18 cellular contexts compared by ENCODE assay signal in the genomic region with DNA sequence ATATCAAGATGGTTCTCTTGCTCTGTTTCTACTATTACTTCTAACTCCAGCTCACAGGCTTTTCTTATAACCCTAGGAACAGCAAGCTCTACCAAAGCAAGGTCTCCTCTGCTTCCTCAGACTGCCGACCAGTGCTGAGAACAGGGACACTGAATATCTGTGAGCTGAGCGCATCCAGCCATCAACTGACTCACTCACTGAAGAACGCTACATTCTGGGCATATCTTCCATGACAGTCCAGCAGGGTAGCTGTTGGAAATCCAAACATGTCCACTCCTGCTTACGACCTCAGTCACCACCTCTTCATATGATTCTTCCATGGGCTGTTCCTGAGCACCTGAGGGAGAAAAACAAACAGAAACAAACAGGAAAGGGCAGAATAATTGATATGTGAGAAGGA. TPM values are rescaled to one million over a fixed set of nuclear protein-coding genes. Genes with fewer than 3 reads are reported as not detected.
DNase-seq lines count a peak whose midpoint lies in the region; ATAC-seq and TF ChIP-seq lines count a peak whose summit lies in the region.
"Had no signal": no experiment of that assay in that cellular context is flagged by ENCODE, and none has a peak within 500 bp of the region (broad histone marks: within the 10 kb centered on the region; RNA-seq: fewer than 3 reads in every experiment).

No MANE protein-coding gene starts in this region.

- H4K8ac ChIP-seq in trophoblast cell (ENCODE audit: low read depth, low read length), result no peak overlapping the region

- H3K23ac ChIP-seq in trophoblast cell (ENCODE audit: low read length), result no peak overlapping the region

- no peak overlapping the region for H2BK120ac ChIP-seq in trophoblast cell (ENCODE audit: insufficient read depth, low read length, poor library complexity)

- H3K27ac ChIP-seq in endodermal cell (ENCODE audit: low read depth, low read length), result no peak overlapping the region
- no peak overlapping the region for H3K27ac ChIP-seq in trophoblast cell (ENCODE audit: low read depth, low read length)

- H3K14ac ChIP-seq in trophoblast cell (ENCODE audit: low read length), result no peak overlapping the region

- H3K4me1 Mint-ChIP-seq in natural killer cell (peaks cover 25 to 28% of the 10 kb centered on the region in 2 donors), endodermal cell (peaks cover 3% of the 10 kb centered on the region)
- H3K4me1 Mint-ChIP-seq in natural killer cell treated with Interleukin-12 subunit alpha and Interleukin-12 subunit beta and Interleukin-15 and Interleukin-18, amount 100 ng/mL, for 72 hours (ENCODE audit: low read depth in 2 of 2), result peaks cover 11 to 17% of the 10 kb centered on the region in 2 donors

- H3K27me3 ChIP-seq in endodermal cell (ENCODE audit: control insufficient read depth, insufficient read depth, low read length, poor library complexity, severe bottlenecking), result peaks cover 14% of the 10 kb centered on the region
- H3K27me3 ChIP-seq in trophoblast cell (ENCODE audit: insufficient read depth, low read length), result peaks cover 2% of the 10 kb centered on the region

- H3K4ac ChIP-seq in trophoblast cell (ENCODE audit: low read depth, low read length), result no peak overlapping the region

- H2BK5ac ChIP-seq in trophoblast cell (ENCODE audit: low read depth, low read length, poor library complexity), result no peak overlapping the region

- H3K4me3 ChIP-seq in endodermal cell (ENCODE audit: low read length), result peak overlapping the region; percentile 75
- H3K4me3 ChIP-seq in trophoblast cell (ENCODE audit: low read depth, low read length), result no peak overlapping the region

- no peak overlapping the region for H2AFZ ChIP-seq in trophoblast cell (ENCODE audit: insufficient read depth, low read length, poor library complexity)

- H3K9ac ChIP-seq in endodermal cell (ENCODE audit: extremely low read depth, low read length, poor library complexity, severe bottlenecking) (no peak overlapping the region), trophoblast cell (ENCODE audit: low read length) (no peak overlapping the region)

- peaks cover 72% of the 10 kb centered on the region for H3K9me3 ChIP-seq in endodermal cell (ENCODE audit: control insufficient read depth, low read length)
- peaks cover 15% of the 10 kb centered on the region for H3K9me3 ChIP-seq in trophoblast cell (ENCODE audit: insufficient read depth, low read depth, low read length)

- WGBS in endodermal cell (ENCODE audit: insufficient coverage in 1 of 2, insufficient read length in 1 of 2), 2 experiments, result 96 to 97% methylated on average over 3 to 4 of the region's 4 CpGs
- no CpG with 5 or more reads among the region's 4 CpGs for WGBS in trophoblast cell (ENCODE audit: extremely low coverage, insufficient coverage, insufficient read length)

- H2BK12ac ChIP-seq in trophoblast cell (ENCODE audit: low read length), result no peak overlapping the region

- H3K4me1 ChIP-seq in endodermal cell (ENCODE audit: control insufficient read depth, insufficient read depth, low read length) (no peaks in the 10 kb centered on the region), trophoblast cell (ENCODE audit: control insufficient read depth in 1 of 2, insufficient read depth in 2 of 2, low read length in 2 of 2) (peaks cover 0 to 7% of the 10 kb centered on the region in 2 experiments)

- no peak overlapping the region for H3K4me3 Mint-ChIP-seq in natural killer cell
- H3K4me3 Mint-ChIP-seq in natural killer cell treated with Interleukin-12 subunit alpha and Interleukin-12 subunit beta and Interleukin-15 and Interleukin-18, amount 100 ng/mL, for 72 hours, result no peak overlapping the region
- no peak overlapping the region for H3K4me3 Mint-ChIP-seq in endodermal cell

- H3K27me3 Mint-ChIP-seq in natural killer cell (ENCODE audit: low read depth in 2 of 2), result no peaks in the 10 kb centered on the region
- no peaks in the 10 kb centered on the region for H3K27me3 Mint-ChIP-seq in natural killer cell treated with Interleukin-12 subunit alpha and Interleukin-12 subunit beta and Interleukin-15 and Interleukin-18, amount 100 ng/mL, for 72 hours
- H3K27me3 Mint-ChIP-seq in endodermal cell (ENCODE audit: insufficient read depth), result peaks cover 28% of the 10 kb centered on the region
- H3K27me3 Mint-ChIP-seq: CD4-positive, alpha-beta memory T cell had no signal

- H3K36me3 ChIP-seq in endodermal cell (ENCODE audit: control insufficient read depth, insufficient read depth, low read length) (peaks cover 43% of the 10 kb centered on the region), trophoblast cell (ENCODE audit: control insufficient read depth in 1 of 2, insufficient read depth in 2 of 2, low read length in 2 of 2) (peaks cover 11 to 17% of the 10 kb centered on the region in 2 experiments)

- peak overlapping the region; percentile 47 to 68 for H3K27ac Mint-ChIP-seq in natural killer cell
- no peak overlapping the region for H3K27ac Mint-ChIP-seq in natural killer cell treated with Interleukin-12 subunit alpha and Interleukin-12 subunit beta and Interleukin-15 and Interleukin-18, amount 100 ng/mL, for 72 hours
- no peak overlapping the region for H3K27ac Mint-ChIP-seq in endodermal cell
- H3K27ac Mint-ChIP-seq: B cell had no signal

- no peak overlapping the region for H4K91ac ChIP-seq in trophoblast cell (ENCODE audit: low read depth, low read length)

- no peak for ATAC-seq in natural killer cell
- no peak for ATAC-seq in natural killer cell treated with Interleukin-12 subunit alpha and Interleukin-12 subunit beta and Interleukin-15 and Interleukin-18, amount 100 ng/mL, for 72 hours
- ATAC-seq: Panc1 had no signal

- peaks cover 36% of the 10 kb centered on the region for H3K36me3 Mint-ChIP-seq in natural killer cell
- peaks cover 41% of the 10 kb centered on the region for H3K36me3 Mint-ChIP-seq in natural killer cell treated with Interleukin-12 subunit alpha and Interleukin-12 subunit beta and Interleukin-15 and Interleukin-18, amount 100 ng/mL, for 72 hours
- peaks cover 54% of the 10 kb centered on the region for H3K36me3 Mint-ChIP-seq in endodermal cell (ENCODE audit: low read depth)

- DNase-seq in natural killer cell (no peak), endodermal cell (no peak), trophoblast cell (peak; percentile 66 to 72), NCI-H2171 (lab: John Stamatoyannopoulos, UW) (no peak), SHP77 treated with DMSO at 0.1 percent for 48 hours (lab: John Stamatoyannopoulos, UW) (no peak), foreskin melanocyte (no peak)
- DNase-seq in natural killer cell treated with Interleukin-12 subunit alpha and Interleukin-12 subunit beta and Interleukin-15 and Interleukin-18, amount 100 ng/mL, for 72 hours (ENCODE audit: low spot score), result no peak
- DNase-seq: Caco-2; CD4-positive, alpha-beta memory T cell; H7; Karpas-422; NCI-H1417; NCI-H187; NCI-H2107; NCI-H774; NK-92 treated with Interleukin-12 subunit alpha and Interleukin-12 subunit beta, amount 100 ng/mL, for 24 hours had no signal

- intact Hi-C loops in natural killer cell (cut with micrococcal nuclease), result no loop called here

- no peak for TF ChIP-seq CTCF in natural killer cell (IDR thresholded peaks at IDR 0.05)
- no peak for TF ChIP-seq CTCF in endodermal cell (conservative IDR thresholded peaks at IDR 0.05)

- H3K18ac ChIP-seq in trophoblast cell (ENCODE audit: low read length), result no peak overlapping the region

- peaks cover 5% of the 10 kb centered on the region for H3K79me2 ChIP-seq in trophoblast cell (ENCODE audit: control insufficient read depth, insufficient read depth, low read length, poor library complexity)

- no peak overlapping the region for H4K12ac ChIP-seq in trophoblast cell (ENCODE audit: low read depth, low read length)

- H3K4me2 ChIP-seq in trophoblast cell (ENCODE audit: low read length), result no peak overlapping the region

- H2AK5ac ChIP-seq in trophoblast cell (ENCODE audit: low read length), result no peak overlapping the region

- H3K9me3 Mint-ChIP-seq in natural killer cell, result peaks cover 4 to 18% of the 10 kb centered on the region in 2 donors
- peaks cover 19% of the 10 kb centered on the region for H3K9me3 Mint-ChIP-seq in natural killer cell treated with Interleukin-12 subunit alpha and Interleukin-12 subunit beta and Interleukin-15 and Interleukin-18, amount 100 ng/mL, for 72 hours
- peaks cover 63% of the 10 kb centered on the region for H3K9me3 Mint-ChIP-seq in endodermal cell

- peaks cover 7% of the 10 kb centered on the region for H3K79me1 ChIP-seq in trophoblast cell (ENCODE audit: low read length)

RNA-seq across cellular contexts. Expression of a gene that starts 2.8 kb away (rescaled TPM):
- total RNA-seq in natural killer cell, result 10 to 100 TPM; 19.1 to 28.9 (median 26.2) TPM
- total RNA-seq in natural killer cell treated with Interleukin-12 subunit alpha and Interleukin-12 subunit beta and Interleukin-15 and Interleukin-18, amount 100 ng/mL, for 72 hours, result 10 to 100 TPM in 1 of 2 donors, 1 to 10 TPM in 1; 4.9 to 12.4 TPM
- total RNA-seq in endodermal cell, result 10 to 100 TPM; 21.4 to 29.0 TPM
- 45.6 TPM for polyA plus RNA-seq in endodermal cell (2013, experiment 1 of 2)
- polyA plus RNA-seq in endodermal cell (2013, experiment 2 of 2), result 40.1 TPM
- polyA plus RNA-seq in trophoblast cell (2013), result 13.0 and 13.4 TPM in 2 replicates

RNA-seq across cellular contexts. Expression of a gene that starts 39.6 kb away (rescaled TPM):
- total RNA-seq in natural killer cell, result 1 to 10 TPM; 1.1 to 2.8 (median 1.4) TPM
- total RNA-seq in natural killer cell treated with Interleukin-12 subunit alpha and Interleukin-12 subunit beta and Interleukin-15 and Interleukin-18, amount 100 ng/mL, for 72 hours, result 1 to 10 TPM; 2.0 to 4.0 TPM
- total RNA-seq in endodermal cell, result 1 to 10 TPM; 3.6 to 4.3 TPM
- polyA plus RNA-seq in endodermal cell (2013, experiment 1 of 2), result 5.0 TPM
- polyA plus RNA-seq in endodermal cell (2013, experiment 2 of 2), result 4.0 TPM
- polyA plus RNA-seq in trophoblast cell (2013), result 0.61 and 0.66 TPM in 2 replicates

Comparison
In these comparisons a context has a peak if more than half of its experiments do, and no peak if none do; other contexts are left out.
1. H3K27ac Mint-ChIP-seq: peak in natural killer cell (2 of 2); none in natural killer cell treated with Interleukin-12 subunit alpha and Interleukin-12 subunit beta and Interleukin-15 and Interleukin-18, amount 100 ng/mL, for 72 hours (0 of 2) and endodermal cell (single experiment).
2. DNase-seq: peak in trophoblast cell (2 of 2); none in natural killer cell (single experiment), natural killer cell treated with Interleukin-12 subunit alpha and Interleukin-12 subunit beta and Interleukin-15 and Interleukin-18, amount 100 ng/mL, for 72 hours (single experiment), endodermal cell (single experiment), NCI-H2171 (single experiment), SHP77 treated with DMSO at 0.1 percent for 48 hours (single experiment) and foreskin melanocyte (single experiment).